Comparison of ENCODE assay signal across 1 cellular context in genomic region chr12:93569656-93570551, GRCh38.
A peak's percentile ranks its signal among the peaks of the same experiment; 100 is the strongest.
TF ChIP-seq lines count a peak whose summit lies in the region.

No MANE protein-coding gene starts in this region.

TF ChIP-seq in HEK293, 187 proteins besides CTCF, POLR2A, EP300 and RAD21 (continued from another document and continues in another):
- TF ChIP-seq INSM2 (tag by site-specific recombination; IDR thresholded peaks at IDR 0.05) (no peak), ZNF398 (tag by site-specific recombination; IDR thresholded peaks at IDR 0.05) (peak; percentile 25; the same call in 1 of the 2 replicates), ZNF629 (tag by site-specific recombination; IDR thresholded peaks at IDR 0.05) (no peak), HOXA7 (CRISPR knock-in tag; IDR thresholded peaks at IDR 0.05; ENCODE audit: borderline replicate concordance) (no peak), ZNF692 (tag by site-specific recombination; IDR thresholded peaks at IDR 0.05) (no peak), ZNF600 (tag by site-specific recombination; IDR thresholded peaks at IDR 0.05) (no peak), ZNF571 (tag by site-specific recombination; IDR thresholded peaks at IDR 0.05) (no peak), BCL11A (tag by site-specific recombination; IDR thresholded peaks at IDR 0.05; ENCODE audit: low read depth) (no peak), ZNF26 (tag by site-specific recombination; IDR thresholded peaks at IDR 0.05) (no peak), HOXD13 (CRISPR knock-in tag; IDR thresholded peaks at IDR 0.05; ENCODE audit: borderline replicate concordance) (no peak), KLF1 (tag by site-specific recombination; IDR thresholded peaks at IDR 0.05) (peak; percentile 29; the same call in 1 of the 2 replicates), ZNF518A (tag by site-specific recombination; conservative IDR thresholded peaks at IDR 0.05; ENCODE audit: low read depth) (no peak), ZBTB1 (tag by site-specific recombination; IDR thresholded peaks at IDR 0.05) (no peak), ZNF280C (tag by site-specific recombination; IDR thresholded peaks at IDR 0.05) (no peak), ZNF791 (tag by site-specific recombination; IDR thresholded peaks at IDR 0.05) (no peak), ZNF341 (tag by site-specific recombination; IDR thresholded peaks at IDR 0.05; ENCODE audit: low read depth) (peak; percentile 82), WT1 (tag by site-specific recombination; IDR thresholded peaks at IDR 0.05) (peak; percentile 74), TCF7L2 (IDR thresholded peaks at IDR 0.05; ENCODE audit: borderline replicate concordance, low read depth, low read length) (peak; percentile 92), ZNF114 (tag by site-specific recombination; IDR thresholded peaks at IDR 0.05) (no peak), ZIC2 (tag by site-specific recombination; IDR thresholded peaks at IDR 0.05) (no peak), PRDM2 (tag by site-specific recombination; IDR thresholded peaks at IDR 0.05; ENCODE audit: borderline replicate concordance) (no peak), ZNF214 (tag by site-specific recombination; IDR thresholded peaks at IDR 0.05; ENCODE audit: borderline replicate concordance) (no peak), ZNF350 (tag by site-specific recombination; IDR thresholded peaks at IDR 0.05) (no peak), SP2 (tag by site-specific recombination; IDR thresholded peaks at IDR 0.05) (peak; percentile 64), ZNF132 (tag by site-specific recombination; IDR thresholded peaks at IDR 0.05; ENCODE audit: borderline replicate concordance) (no peak), ZBTB7A (tag by site-specific recombination; IDR thresholded peaks at IDR 0.05; ENCODE audit: low read depth) (no peak), ZNF112 (tag by site-specific recombination; IDR thresholded peaks at IDR 0.05) (no peak), ZNF335 (tag by site-specific recombination; conservative IDR thresholded peaks at IDR 0.05) (peak; percentile 96), ZNF211 (tag by site-specific recombination; IDR thresholded peaks at IDR 0.05; ENCODE audit: low read depth) (no peak), ZNF24 (tag by site-specific recombination; IDR thresholded peaks at IDR 0.05) (no peak), ZNF580 (tag by site-specific recombination; IDR thresholded peaks at IDR 0.05) (peak; percentile 16; the same call in 1 of the 2 replicates), ZXDB (tag by site-specific recombination; IDR thresholded peaks at IDR 0.05) (peak; percentile 15; the same call in 1 of the 2 replicates), ZNF830 (tag by site-specific recombination; IDR thresholded peaks at IDR 0.05; ENCODE audit: low read depth) (no peak), MEIS1 (CRISPR knock-in tag; IDR thresholded peaks at IDR 0.05; ENCODE audit: borderline replicate concordance) (no peak), ZNF843 (tag by site-specific recombination; IDR thresholded peaks at IDR 0.05) (no peak), ZNF544 (tag by site-specific recombination; IDR thresholded peaks at IDR 0.05) (no peak), GFI1B (tag by site-specific recombination; IDR thresholded peaks at IDR 0.05) (no peak), REPIN1 (tag by site-specific recombination; IDR thresholded peaks at IDR 0.05; ENCODE audit: low read depth) (0 out of 2 replicates have a peak, but pooled peaks have one; percentile 13), ZNF169 (tag by site-specific recombination; IDR thresholded peaks at IDR 0.05) (no peak), ZNF223 (tag by site-specific recombination; IDR thresholded peaks at IDR 0.05) (no peak)
